In the genomic region with DNA sequence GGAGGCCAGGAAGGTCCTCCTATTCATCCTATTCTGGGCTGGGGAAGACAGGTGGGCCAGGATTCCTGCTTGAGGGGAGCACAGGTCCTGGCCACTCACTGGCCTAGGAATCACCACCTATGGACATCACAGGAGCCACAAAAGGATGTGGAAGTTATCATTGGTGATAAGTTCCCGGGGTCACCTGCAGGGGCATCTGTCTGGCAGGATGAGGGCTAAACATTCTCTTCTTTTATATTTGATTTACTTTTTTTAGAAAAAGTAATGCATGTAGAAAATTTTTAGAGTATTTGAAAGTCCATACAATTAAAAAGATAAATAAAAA, we compare ENCODE assay signal across 16 cellular contexts. TPM values are rescaled to one million over a fixed set of nuclear protein-coding genes. Genes with fewer than 3 reads are reported as not detected.
A peak's percentile ranks its signal among the peaks of the same experiment; 100 is the strongest.
DNase-seq lines count a peak whose midpoint lies in the region; ATAC-seq, FAIRE-seq and TF ChIP-seq lines count a peak whose summit lies in the region.
"Had no signal": no experiment of that assay in that cellular context is flagged by ENCODE, and none has a peak within 500 bp of the region (broad histone marks: within the 10 kb centered on the region; RNA-seq: fewer than 3 reads in every experiment).

No MANE protein-coding gene starts in this region.

- no peak overlapping the region for H3K27ac ChIP-seq in GM12878 (ENCODE audit: control insufficient read depth, insufficient read depth)
- H3K27ac ChIP-seq in ascending aorta, result no peak overlapping the region
- no peak overlapping the region for H3K27ac ChIP-seq in small intestine (ENCODE audit: low read depth in 1 of 2, low read length in 1 of 2)
- H3K27ac ChIP-seq: epithelial cell of prostate, ovary had no signal

- TF ChIP-seq POLR2A in GM18505 (IDR thresholded peaks at IDR 0.05; ENCODE audit: borderline replicate concordance, extremely low read depth, insufficient read depth, insufficient read length), result no peak
- TF ChIP-seq POLR2A in GM12878 (IDR thresholded peaks at IDR 0.05; ENCODE audit: low read depth, low read length), result no peak

- TF ChIP-seq CTCF in GM12878 (IDR thresholded peaks at IDR 0.05 in 2 of 3, conservative IDR thresholded peaks at IDR 0.05 in 1 of 3; ENCODE audit: control insufficient read depth in 2 of 3, extremely low read depth in 1 of 3, insufficient read depth in 1 of 3, low read depth in 3 of 3, low read length in 3 of 3) (peak in 1 of 3 experiments; percentile 37; a peak in 1 of 6 replicates), ascending aorta (IDR thresholded peaks at IDR 0.05) (no peak), glutamatergic neuron (IDR thresholded peaks at IDR 0.05; ENCODE audit: partially characterized antibody, unreplicated experiment) (no peak)

- RAD21 ChIA-PET in GM12878 (lab: Charles Lee; ENCODE audit: unreplicated experiment), result interaction anchor here (1.5 to 1.9 kb wide), 3 partner anchors 10 to 74 kb away, joined by 4 to 5 read pairs (median 4); no protein-coding TSS in a partner anchor

- DNase-seq in GM12878 (ENCODE audit: low read depth, low spot score), result no peak
- no peak for DNase-seq in ascending aorta (ENCODE audit: low spot score in 2 of 2)
- DNase-seq in glutamatergic neuron, result no peak
- DNase-seq in activated CD4-positive, CD25-positive, alpha-beta regulatory T cell treated with anti-CD3 and anti-CD28 coated beads, Interleukin-2, amount 50 U/mL, for 72 hours, result no peak
- DNase-seq in small intestine, result no peak
- DNase-seq: AML-193; H7; KBM-7; mesenchymal stem cell; ovary; RPMI8226; stimulated activated CD4-positive, alpha-beta T cell treated with anti-CD3 and anti-CD28 coated beads, Interleukin-2, amount 100 ng/mL, for 48 hours had no signal

- CTCF ChIA-PET in GM12878 (lab: Yijun Ruan, JAX), result interaction anchor here (1.3 to 1.8 kb wide), 3 partner anchors 9 to 93 kb away, joined by 3 to 5 read pairs (median 4); no protein-coding TSS in a partner anchor

- H3K4me1 ChIP-seq in GM12878 (ENCODE audit: control insufficient read depth, insufficient read depth, low read length) (peaks cover 17% of the 10 kb centered on the region), ascending aorta (no peaks in the 10 kb centered on the region), small intestine (ENCODE audit: control insufficient read depth in 2 of 2, insufficient read depth in 1 of 2, low read depth in 1 of 2, low read length in 1 of 2) (no peaks in the 10 kb centered on the region)

- no peaks in the 10 kb centered on the region for H3K36me3 Mint-ChIP-seq in glutamatergic neuron (ENCODE audit: unreplicated experiment)

- no peak for TF ChIP-seq EP300 in GM12878 (IDR thresholded peaks at IDR 0.05; ENCODE audit: borderline replicate concordance in 1 of 2, control insufficient read depth in 1 of 2, low read depth in 2 of 2, low read length in 2 of 2)

- H3K4me2 ChIP-seq in GM12878 (ENCODE audit: control insufficient read depth, insufficient read depth), result peak overlapping the region; percentile 45; the same call in 1 of the 2 replicates

- no peaks in the 10 kb centered on the region for H3K79me2 ChIP-seq in GM12878 (ENCODE audit: control insufficient read depth, insufficient read depth, low read length)

- BruUV-seq in GM12878 (replicated peaks; lab: Mats Ljungman, UMichigan), result no TSS peak

- H3K4me1 Mint-ChIP-seq in glutamatergic neuron (ENCODE audit: low read depth, unreplicated experiment), result no peaks in the 10 kb centered on the region

- FAIRE-seq in GM12878 (lab: Jason Lieb, UNC) (no peak), small intestine (lab: Jason Lieb, UNC) (no peak)

- WGBS in GM12878 (ENCODE audit: insufficient coverage, insufficient replicate concordance, low lambda C conversion rate, missing lambda C conversion rate), result 0% methylated on average over 1 of the region's 1 CpG
- 0% methylated on average over 1 of the region's 1 CpG for WGBS in small intestine, 3 donors

- SMC1A ChIA-PET in GM12878 (lab: Charles Lee; ENCODE audit: uncharacterized antibody, unreplicated experiment), result interaction anchor here (1.2 to 7.0 kb wide), 6 partner anchors 10 to 93 kb away, joined by 3 to 30 read pairs (median 4); no protein-coding TSS in a partner anchor

- intact Hi-C loops in GM12878 (cut with micrococcal nuclease; ENCODE audit: unreplicated experiment), result no loop called here
- intact Hi-C loops in ascending aorta (cut with DNase I), result no loop called here

- H3K27me3 ChIP-seq in GM12878 (replicated peaks in 1 of 2; ENCODE audit: control insufficient read depth in 2 of 2, insufficient read depth in 2 of 2, low read length in 1 of 2) (no peaks in the 10 kb centered on the region), ascending aorta (no peaks in the 10 kb centered on the region), small intestine (ENCODE audit: control insufficient read depth in 2 of 2, insufficient read depth in 2 of 2, low read length in 2 of 2) (no peaks in the 10 kb centered on the region)
- H3K27me3 ChIP-seq: ovary had no signal

- peaks cover 3% of the 10 kb centered on the region for H3K27me3 Mint-ChIP-seq in glutamatergic neuron (ENCODE audit: unreplicated experiment)

- H3K9me3 Mint-ChIP-seq in glutamatergic neuron (ENCODE audit: unreplicated experiment), result peaks cover 5% of the 10 kb centered on the region

- no peaks in the 10 kb centered on the region for H3K9me3 ChIP-seq in GM12878 (replicated peaks; ENCODE audit: control insufficient read depth, insufficient read depth, low read length)
- H3K9me3 ChIP-seq in ascending aorta, result no peaks in the 10 kb centered on the region
- H3K9me3 ChIP-seq in small intestine (ENCODE audit: control insufficient read depth, low read depth), result no peaks in the 10 kb centered on the region
- H3K9me3 ChIP-seq: ovary had no signal

- H3K4me3 Mint-ChIP-seq in glutamatergic neuron (ENCODE audit: unreplicated experiment), result no peak overlapping the region

- in situ Hi-C loops in GM12878 (cut with MboI), result no loop called here

- no peak for TF ChIP-seq RAD21 in GM12878 (IDR thresholded peaks at IDR 0.05; ENCODE audit: insufficient read depth, low read depth, low read length)

- no peak overlapping the region for H3K27ac Mint-ChIP-seq in glutamatergic neuron (ENCODE audit: unreplicated experiment)

- ATAC-seq in GM18505 (IDR thresholded peaks at IDR 0.05; ENCODE audit: unreplicated experiment) (peak; percentile 6), GM21515 (IDR thresholded peaks at IDR 0.05; ENCODE audit: unreplicated experiment) (peak; percentile 28), HG03060 (IDR thresholded peaks at IDR 0.05; ENCODE audit: low read depth, unreplicated experiment) (peak; percentile 14), GM12878 (peak; percentile 62)

- no peak overlapping the region; the same call in 1 of the 2 replicates for H2AFZ ChIP-seq in GM12878 (ENCODE audit: control insufficient read depth, low read depth, low read length)

- H4K20me1 ChIP-seq in GM12878 (ENCODE audit: control insufficient read depth, insufficient read depth), result no peaks in the 10 kb centered on the region

- POLR2A ChIA-PET in GM12878 (lab: Charles Lee), result interaction anchor here (0.9 kb wide), 1 partner anchor 18 kb away, joined by 4 read pairs; no protein-coding TSS in a partner anchor

- H3K4me3 ChIP-seq in GM12878 (no peak overlapping the region), ascending aorta (no peak overlapping the region), small intestine (ENCODE audit: low read depth in 1 of 2, low read length in 2 of 2) (no peak overlapping the region)
- H3K4me3 ChIP-seq: ovary had no signal

- H3K36me3 ChIP-seq in GM12878 (ENCODE audit: control insufficient read depth in 2 of 2, insufficient read depth in 2 of 2, low read length in 1 of 2) (no peaks in the 10 kb centered on the region), ascending aorta (no peaks in the 10 kb centered on the region), small intestine (ENCODE audit: control insufficient read depth in 2 of 2, insufficient read depth in 2 of 2, low read length in 2 of 2) (no peaks in the 10 kb centered on the region)
- H3K36me3 ChIP-seq: ovary had no signal

- no peak overlapping the region for H3K9ac ChIP-seq in GM12878 (ENCODE audit: control insufficient read depth, insufficient read depth, low read length)

TF ChIP-seq in GM12878, 131 proteins besides CTCF, POLR2A, EP300 and RAD21 (continues in another document):
- no peak for TF ChIP-seq HDAC2 (IDR thresholded peaks at IDR 0.05)
- TF ChIP-seq DPF2 (IDR thresholded peaks at IDR 0.05), result no peak
- TF ChIP-seq NR2C1 (IDR thresholded peaks at IDR 0.05), result 0 out of 2 replicates have a peak, but pooled peaks have one; percentile 14
- no peak for TF ChIP-seq NRF1 (conservative IDR thresholded peaks at IDR 0.05; ENCODE audit: low read depth, low read length)
- TF ChIP-seq HCFC1 (IDR thresholded peaks at IDR 0.05; ENCODE audit: low read length), result no peak
- no peak for TF ChIP-seq JUND (IDR thresholded peaks at IDR 0.05; ENCODE audit: low read depth, low read length)
- TF ChIP-seq LARP7 (IDR thresholded peaks at IDR 0.05), result no peak
- no peak for TF ChIP-seq NR2C2 (IDR thresholded peaks at IDR 0.05; ENCODE audit: borderline replicate concordance, control insufficient read depth, insufficient read length, low read depth)

RNA-seq across cellular contexts. Expression of a gene that starts 33.2 kb away (rescaled TPM):
- total RNA-seq in GM12878 (2013; cell fraction: nucleolus; rRNA removed), result 19.4 and 22.6 TPM in 2 replicates
- total RNA-seq in GM12878 (2014; rRNA removed), result 22.9 and 24.1 TPM in 2 replicates
- 23.5 and 24.4 TPM in 2 replicates for total RNA-seq in GM12878 (2014; rRNA removed; fragmentation: Illumina TruSeq; extraction: Trizol)
- 29.0 and 29.2 TPM in 2 replicates for total RNA-seq in GM12878 (2021)
- 5.8 TPM for polyA plus RNA-seq in GM12878 (2011; ENCODE audit: low read depth)
- polyA plus RNA-seq in GM12878 (2011; rRNA removed), result 39.9 and 47.7 TPM in 2 replicates
- polyA plus RNA-seq in GM12878 (2011; cell fraction: cytosol; rRNA removed), result 44.7 and 45.5 TPM in 2 replicates
- 28.1 and 33.0 TPM in 2 replicates for polyA plus RNA-seq in GM12878 (2011; cell fraction: nucleus; rRNA removed)
- 7.0 and 11.0 TPM in 2 replicates for polyA plus RNA-seq in GM12878 (2012)
- polyA plus RNA-seq in GM12878 (2014; fragmentation: Illumina TruSeq; extraction: Trizol), result 31.8 and 38.1 TPM in 2 replicates
- 1 to 10 TPM; 7.6 to 8.3 TPM for polyA plus RNA-seq in GM12878 (2014; fragmentation: Nextera tagmentation; extraction: Ambion mirVana)
- 20.5 and 24.1 TPM in 2 replicates for polyA plus RNA-seq in GM12878 (2014; rRNA removed)
- 10 to 100 TPM; 19.7 to 20.3 TPM for polyA plus RNA-seq in GM12878 (2016; fragmentation: Nextera tagmentation; extraction: Ambion mirVana)
- polyA minus RNA-seq in GM12878 (2011; rRNA and poly(A)+ RNA removed), result 57.5 and 68.2 TPM in 2 replicates
- polyA minus RNA-seq in GM12878 (2011; cell fraction: cytosol; rRNA and poly(A)+ RNA removed), result 15.7 and 17.1 TPM in 2 replicates
- polyA minus RNA-seq in GM12878 (2011; cell fraction: nucleus; rRNA and poly(A)+ RNA removed), result 14.0 and 17.7 TPM in 2 replicates
- total RNA-seq in ascending aorta, result 36.7 TPM
- not detected for total RNA-seq in glutamatergic neuron (ENCODE audit: unreplicated experiment)
- polyA plus RNA-seq in small intestine, result 10 to 100 TPM in 1 of 3 donors, 1 to 10 TPM in 2; 5.4 to 15.2 (median 6.8) TPM

Comparison
In these comparisons a context has a peak if more than half of its experiments do, and no peak if none do; other contexts are left out.
1. ATAC-seq: peak in every context shown above with its lines; median percentile 62 in GM12878; 28 in GM21515; 14 in HG03060; 6 in GM18505.
2. RNA of a gene that starts 33.2 kb away (total RNA-seq): 36.7 TPM in ascending aorta (single experiment) and 19.4 to 29.2 TPM in GM12878; not detected in glutamatergic neuron (single experiment); every median in the first group is over 10 times any median in the second.